In the genomic region with DNA sequence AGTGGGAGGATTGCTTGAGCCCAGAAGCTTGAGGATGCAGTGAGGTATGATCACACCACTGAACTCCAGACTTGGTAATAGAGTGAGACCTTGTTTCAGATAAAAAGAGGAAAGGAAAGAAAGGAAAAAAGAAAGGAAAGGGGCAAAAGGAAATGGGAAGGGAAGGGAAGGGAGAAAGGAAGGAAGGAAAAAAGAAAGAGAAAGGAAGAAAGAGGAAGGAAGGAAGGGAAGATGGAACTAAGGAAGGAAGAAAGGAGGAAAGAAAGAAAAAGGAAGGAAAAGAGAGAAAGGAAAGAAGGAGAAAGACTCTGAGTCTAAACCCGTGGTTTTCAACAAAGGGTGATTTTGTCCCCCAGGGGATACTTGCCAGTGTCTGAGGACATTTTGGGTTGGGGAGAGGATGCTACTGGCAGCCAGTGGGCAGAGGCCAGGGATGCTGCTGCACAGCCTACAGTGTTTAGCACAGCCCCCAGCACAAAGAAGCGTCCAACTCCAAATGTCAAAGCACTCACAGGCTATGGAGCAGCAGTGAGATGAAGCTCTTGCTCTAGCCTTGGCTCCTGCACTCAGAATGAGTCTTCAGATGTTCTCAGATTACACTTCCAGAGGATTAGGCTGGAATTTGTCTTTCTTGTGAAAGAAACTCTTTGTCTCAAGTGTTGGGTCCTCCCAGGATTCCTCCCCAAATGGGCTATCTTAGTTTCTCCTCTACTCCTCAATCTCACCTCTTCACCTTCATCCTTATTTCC, we compare ENCODE assay signal across 2 cellular contexts.
TF ChIP-seq lines count a peak whose summit lies in the region.

No MANE protein-coding gene starts in this region.

TF ChIP-seq in HCT116, 20 proteins besides CTCF, POLR2A, EP300 and RAD21 (continued from another document):
- TF ChIP-seq JUND (IDR thresholded peaks at IDR 0.05), result no peak
- TF ChIP-seq YY1 (IDR thresholded peaks at IDR 0.05; ENCODE audit: extremely low read depth, insufficient replicate concordance, low read depth, low read length), result no peak
- no peak for TF ChIP-seq SIN3A (IDR thresholded peaks at IDR 0.05; ENCODE audit: low read depth)
- TF ChIP-seq, protein P1, sequence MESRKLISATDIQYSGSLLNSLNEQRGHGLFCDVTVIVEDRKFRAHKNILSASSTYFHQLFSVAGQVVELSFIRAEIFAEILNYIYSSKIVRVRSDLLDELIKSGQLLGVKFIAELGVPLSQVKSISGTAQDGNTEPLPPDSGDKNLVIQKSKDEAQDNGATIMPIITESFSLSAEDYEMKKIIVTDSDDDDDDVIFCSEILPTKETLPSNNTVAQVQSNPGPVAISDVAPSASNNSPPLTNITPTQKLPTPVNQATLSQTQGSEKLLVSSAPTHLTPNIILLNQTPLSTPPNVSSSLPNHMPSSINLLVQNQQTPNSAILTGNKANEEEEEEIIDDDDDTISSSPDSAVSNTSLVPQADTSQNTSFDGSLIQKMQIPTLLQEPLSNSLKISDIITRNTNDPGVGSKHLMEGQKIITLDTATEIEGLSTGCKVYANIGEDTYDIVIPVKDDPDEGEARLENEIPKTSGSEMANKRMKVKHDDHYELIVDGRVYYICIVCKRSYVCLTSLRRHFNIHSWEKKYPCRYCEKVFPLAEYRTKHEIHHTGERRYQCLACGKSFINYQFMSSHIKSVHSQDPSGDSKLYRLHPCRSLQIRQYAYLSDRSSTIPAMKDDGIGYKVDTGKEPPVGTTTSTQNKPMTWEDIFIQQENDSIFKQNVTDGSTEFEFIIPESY (IDR thresholded peaks at IDR 0.05; ENCODE audit: extremely low read depth, insufficient replicate concordance, low read length), result no peak
- no peak for TF ChIP-seq FOSL1 (IDR thresholded peaks at IDR 0.05; ENCODE audit: low read depth)
- TF ChIP-seq, protein P2, sequence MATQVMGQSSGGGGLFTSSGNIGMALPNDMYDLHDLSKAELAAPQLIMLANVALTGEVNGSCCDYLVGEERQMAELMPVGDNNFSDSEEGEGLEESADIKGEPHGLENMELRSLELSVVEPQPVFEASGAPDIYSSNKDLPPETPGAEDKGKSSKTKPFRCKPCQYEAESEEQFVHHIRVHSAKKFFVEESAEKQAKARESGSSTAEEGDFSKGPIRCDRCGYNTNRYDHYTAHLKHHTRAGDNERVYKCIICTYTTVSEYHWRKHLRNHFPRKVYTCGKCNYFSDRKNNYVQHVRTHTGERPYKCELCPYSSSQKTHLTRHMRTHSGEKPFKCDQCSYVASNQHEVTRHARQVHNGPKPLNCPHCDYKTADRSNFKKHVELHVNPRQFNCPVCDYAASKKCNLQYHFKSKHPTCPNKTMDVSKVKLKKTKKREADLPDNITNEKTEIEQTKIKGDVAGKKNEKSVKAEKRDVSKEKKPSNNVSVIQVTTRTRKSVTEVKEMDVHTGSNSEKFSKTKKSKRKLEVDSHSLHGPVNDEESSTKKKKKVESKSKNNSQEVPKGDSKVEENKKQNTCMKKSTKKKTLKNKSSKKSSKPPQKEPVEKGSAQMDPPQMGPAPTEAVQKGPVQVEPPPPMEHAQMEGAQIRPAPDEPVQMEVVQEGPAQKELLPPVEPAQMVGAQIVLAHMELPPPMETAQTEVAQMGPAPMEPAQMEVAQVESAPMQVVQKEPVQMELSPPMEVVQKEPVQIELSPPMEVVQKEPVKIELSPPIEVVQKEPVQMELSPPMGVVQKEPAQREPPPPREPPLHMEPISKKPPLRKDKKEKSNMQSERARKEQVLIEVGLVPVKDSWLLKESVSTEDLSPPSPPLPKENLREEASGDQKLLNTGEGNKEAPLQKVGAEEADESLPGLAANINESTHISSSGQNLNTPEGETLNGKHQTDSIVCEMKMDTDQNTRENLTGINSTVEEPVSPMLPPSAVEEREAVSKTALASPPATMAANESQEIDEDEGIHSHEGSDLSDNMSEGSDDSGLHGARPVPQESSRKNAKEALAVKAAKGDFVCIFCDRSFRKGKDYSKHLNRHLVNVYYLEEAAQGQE (IDR thresholded peaks at IDR 0.05; ENCODE audit: low read depth), result no peak
- TF ChIP-seq TCF7L2 (IDR thresholded peaks at IDR 0.05; ENCODE audit: borderline replicate concordance, extremely low read depth, insufficient read depth, insufficient read length), result no peak
- TF ChIP-seq, protein P3, sequence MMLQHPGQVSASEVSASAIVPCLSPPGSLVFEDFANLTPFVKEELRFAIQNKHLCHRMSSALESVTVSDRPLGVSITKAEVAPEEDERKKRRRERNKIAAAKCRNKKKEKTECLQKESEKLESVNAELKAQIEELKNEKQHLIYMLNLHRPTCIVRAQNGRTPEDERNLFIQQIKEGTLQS (IDR thresholded peaks at IDR 0.05), result no peak
- no peak for TF ChIP-seq EGR1 (IDR thresholded peaks at IDR 0.05; ENCODE audit: low read depth)
- TF ChIP-seq ELF1 (IDR thresholded peaks at IDR 0.05; ENCODE audit: borderline replicate concordance, low read depth), result no peak
- TF ChIP-seq EZH2phosphoT487 (IDR thresholded peaks at IDR 0.05; ENCODE audit: borderline replicate concordance), result no peak

TF ChIP-seq in WTC11, 78 proteins besides CTCF, POLR2A, EP300 and RAD21 (continued from another document):
- TF ChIP-seq, protein P4, sequence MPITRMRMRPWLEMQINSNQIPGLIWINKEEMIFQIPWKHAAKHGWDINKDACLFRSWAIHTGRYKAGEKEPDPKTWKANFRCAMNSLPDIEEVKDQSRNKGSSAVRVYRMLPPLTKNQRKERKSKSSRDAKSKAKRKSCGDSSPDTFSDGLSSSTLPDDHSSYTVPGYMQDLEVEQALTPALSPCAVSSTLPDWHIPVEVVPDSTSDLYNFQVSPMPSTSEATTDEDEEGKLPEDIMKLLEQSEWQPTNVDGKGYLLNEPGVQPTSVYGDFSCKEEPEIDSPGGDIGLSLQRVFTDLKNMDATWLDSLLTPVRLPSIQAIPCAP (CRISPR knock-in tag; IDR thresholded peaks at IDR 0.05), result no peak
- no peak for TF ChIP-seq HMGA2 (CRISPR knock-in tag; IDR thresholded peaks at IDR 0.05)
- TF ChIP-seq, protein P5, sequence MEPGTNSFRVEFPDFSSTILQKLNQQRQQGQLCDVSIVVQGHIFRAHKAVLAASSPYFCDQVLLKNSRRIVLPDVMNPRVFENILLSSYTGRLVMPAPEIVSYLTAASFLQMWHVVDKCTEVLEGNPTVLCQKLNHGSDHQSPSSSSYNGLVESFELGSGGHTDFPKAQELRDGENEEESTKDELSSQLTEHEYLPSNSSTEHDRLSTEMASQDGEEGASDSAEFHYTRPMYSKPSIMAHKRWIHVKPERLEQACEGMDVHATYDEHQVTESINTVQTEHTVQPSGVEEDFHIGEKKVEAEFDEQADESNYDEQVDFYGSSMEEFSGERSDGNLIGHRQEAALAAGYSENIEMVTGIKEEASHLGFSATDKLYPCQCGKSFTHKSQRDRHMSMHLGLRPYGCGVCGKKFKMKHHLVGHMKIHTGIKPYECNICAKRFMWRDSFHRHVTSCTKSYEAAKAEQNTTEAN (CRISPR knock-in tag; IDR thresholded peaks at IDR 0.05), result no peak
- TF ChIP-seq OVOL2 (CRISPR knock-in tag; IDR thresholded peaks at IDR 0.05; ENCODE audit: borderline replicate concordance), result no peak
- TF ChIP-seq, protein P6, sequence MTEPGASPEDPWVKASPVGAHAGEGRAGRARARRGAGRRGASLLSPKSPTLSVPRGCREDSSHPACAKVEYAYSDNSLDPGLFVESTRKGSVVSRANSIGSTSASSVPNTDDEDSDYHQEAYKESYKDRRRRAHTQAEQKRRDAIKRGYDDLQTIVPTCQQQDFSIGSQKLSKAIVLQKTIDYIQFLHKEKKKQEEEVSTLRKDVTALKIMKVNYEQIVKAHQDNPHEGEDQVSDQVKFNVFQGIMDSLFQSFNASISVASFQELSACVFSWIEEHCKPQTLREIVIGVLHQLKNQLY (CRISPR knock-in tag; IDR thresholded peaks at IDR 0.05), result no peak
- no peak for TF ChIP-seq EMX1 (CRISPR knock-in tag; IDR thresholded peaks at IDR 0.05)
TF ChIP-seq in WTC11: peak in this region for 0.
